ENCODE assay signal across 9 cellular contexts in genomic region chr10:98045785-98046389, GRCh38. TPM values are rescaled to one million over a fixed set of nuclear protein-coding genes. Genes with fewer than 3 reads are reported as not detected.
DNase-seq lines count a peak whose midpoint lies in the region; ATAC-seq and TF ChIP-seq lines count a peak whose summit lies in the region.
"Had no signal": no experiment of that assay in that cellular context is flagged by ENCODE, and none has a peak within 500 bp of the region (broad histone marks: within the 10 kb centered on the region; RNA-seq: fewer than 3 reads in every experiment).

No MANE protein-coding gene starts in this region.

- no peaks in the 10 kb centered on the region for H3K9me3 ChIP-seq in Loucy (ENCODE audit: insufficient read depth, low read depth, low read length)
- H3K9me3 ChIP-seq in SK-N-SH = no peaks in the 10 kb centered on the region
- H3K9me3 ChIP-seq in cardiac muscle cell (ENCODE audit: low read depth) = no peaks in the 10 kb centered on the region

- CTCF ChIA-PET in AG04449 (lab: Yijun Ruan, JAX) = interaction anchor here (0.6 to 8.9 kb wide), 26 partner anchors 10 to 417 kb away, joined by 3 to 157 read pairs (median 3); no protein-coding TSS in a partner anchor
- CTCF ChIA-PET in SK-N-SH (lab: Yijun Ruan, JAX) = interaction anchor here (0.5 to 9.7 kb wide), 46 partner anchors 9 to 1057 kb away, joined by 3 to 319 read pairs (median 4); partner anchors contain the start of genes CRTAC1, R3HCC1L and SFRP5

- no peaks in the 10 kb centered on the region for H3K36me3 ChIP-seq in Loucy (ENCODE audit: insufficient read depth, low read length)
- H3K36me3 ChIP-seq in SK-N-SH (replicated peaks in 1 of 2; ENCODE audit: control insufficient read depth in 1 of 2, insufficient read depth in 2 of 2, low read length in 1 of 2) = no peaks in the 10 kb centered on the region
- no peaks in the 10 kb centered on the region for H3K36me3 ChIP-seq in cardiac muscle cell

- H3K9ac ChIP-seq in Loucy (ENCODE audit: low read depth, low read length, poor library complexity, severe bottlenecking) (no peak overlapping the region), SK-N-SH (no peak overlapping the region)

- no peaks in the 10 kb centered on the region for H3K9me3 Mint-ChIP-seq in activated naive CD4-positive, alpha-beta T cell treated with anti-CD3 and anti-CD28 coated beads, Interleukin-2, amount 50 U/mL, for 72 hours

- H3K4me3 ChIP-seq in AG04449 (ENCODE audit: low read depth, low read length) (no peak overlapping the region), Loucy (ENCODE audit: low read length, poor library complexity, severe bottlenecking) (no peak overlapping the region), SK-N-SH (ENCODE audit: low read depth in 2 of 2, low read length in 1 of 2) (no peak overlapping the region; a peak in 1 of 4 replicates), cardiac muscle cell (no peak overlapping the region)
- H3K4me3 ChIP-seq: skin epidermis had no signal

- no peak for TF ChIP-seq EP300 in SK-N-SH (IDR thresholded peaks at IDR 0.05; ENCODE audit: borderline replicate concordance in 1 of 2, low read depth in 1 of 2, low read length in 1 of 2)

- H3K4me1 ChIP-seq in Loucy (ENCODE audit: insufficient read depth, low read length, poor library complexity, severe bottlenecking) (no peaks in the 10 kb centered on the region), SK-N-SH (ENCODE audit: control insufficient read depth in 1 of 2, insufficient read depth in 2 of 2, low read depth in 1 of 2, low read length in 1 of 2) (peaks cover 0 to 2% of the 10 kb centered on the region in 2 experiments; a peak in 1 of 4 replicates), cardiac muscle cell (ENCODE audit: low read depth) (no peaks in the 10 kb centered on the region)

- ATAC-seq in GM18867 (IDR thresholded peaks at IDR 0.05; ENCODE audit: unreplicated experiment) = peak; percentile 74
- ATAC-seq in activated naive CD4-positive, alpha-beta T cell treated with anti-CD3 and anti-CD28 coated beads, Interleukin-2, amount 50 U/mL, for 72 hours = peak; percentile 70 to 74

- no peaks in the 10 kb centered on the region for H3K79me2 ChIP-seq in Loucy (ENCODE audit: insufficient read depth, low read length)
- H3K79me2 ChIP-seq in SK-N-SH (ENCODE audit: insufficient read depth) = no peaks in the 10 kb centered on the region

- TF ChIP-seq CTCF in AG04449 (IDR thresholded peaks at IDR 0.05; ENCODE audit: insufficient read depth, low read length, missing control alignments) (peak; percentile 75), Loucy (conservative IDR thresholded peaks at IDR 0.05; ENCODE audit: low read length) (peak; percentile 92), SK-N-SH (IDR thresholded peaks at IDR 0.05) (peak; percentile 91), cardiac muscle cell (IDR thresholded peaks at IDR 0.05; ENCODE audit: low read depth, low read length) (peak; percentile 93)

- H3K4me2 ChIP-seq in Loucy (ENCODE audit: low read depth, low read length, poor library complexity, severe bottlenecking) (no peak overlapping the region), SK-N-SH (no peak overlapping the region)

- H3K9me2 ChIP-seq in Loucy (replicated peaks; ENCODE audit: low read depth, low read length) (no peaks in the 10 kb centered on the region), SK-N-SH (no peaks in the 10 kb centered on the region)

- WGBS in SK-N-SH (ENCODE audit: low lambda C conversion rate) = 17% methylated on average over 6 of the region's 6 CpGs

- DNase-seq in AG04449 (ENCODE audit: low read depth, low spot score) = no peak
- DNase-seq in SK-N-SH = peak; percentile 72
- peak in 1 of 2 donors; percentile 69 for DNase-seq in activated naive CD4-positive, alpha-beta T cell treated with anti-CD3 and anti-CD28 coated beads, Interleukin-2, amount 50 U/mL, for 72 hours (ENCODE audit: low spot score in 2 of 2)
- peak; percentile 62 to 85 for DNase-seq in cardiac muscle cell (ENCODE audit: low read depth in 1 of 2, low spot score in 1 of 2)
- DNase-seq in renal cortical epithelial cell (ENCODE audit: low read depth) = peak; percentile 62
- no peak for DNase-seq in cortex of kidney (lab: John Stamatoyannopoulos, UW)

- H2AFZ ChIP-seq in Loucy (ENCODE audit: low read length) (no peak overlapping the region), SK-N-SH (ENCODE audit: low read depth) (no peak overlapping the region)

- POLR2A ChIA-PET in AG04449 (lab: Yijun Ruan, JAX) = no interaction called here
- POLR2A ChIA-PET in SK-N-SH (lab: Yijun Ruan, JAX) = no interaction called here

- H3K36me3 Mint-ChIP-seq in activated naive CD4-positive, alpha-beta T cell treated with anti-CD3 and anti-CD28 coated beads, Interleukin-2, amount 50 U/mL, for 72 hours = no peaks in the 10 kb centered on the region

- no peaks in the 10 kb centered on the region for H3K27me3 ChIP-seq in Loucy (ENCODE audit: insufficient read depth, low read length, poor library complexity, severe bottlenecking)
- H3K27me3 ChIP-seq in SK-N-SH (ENCODE audit: insufficient read depth) = peaks cover 5% of the 10 kb centered on the region; the same call in 1 of the 2 replicates
- H3K27me3 ChIP-seq in cardiac muscle cell = peaks cover 19% of the 10 kb centered on the region

- no peak overlapping the region for H3K27ac Mint-ChIP-seq in activated naive CD4-positive, alpha-beta T cell treated with anti-CD3 and anti-CD28 coated beads, Interleukin-2, amount 50 U/mL, for 72 hours

- H3F3A ChIP-seq in Loucy (ENCODE audit: low read depth) (no peaks in the 10 kb centered on the region), SK-N-SH (replicated peaks; ENCODE audit: insufficient read depth) (no peaks in the 10 kb centered on the region)

- H3K27ac ChIP-seq in SK-N-SH (ENCODE audit: low read depth in 2 of 2, low read length in 1 of 2) = no peak overlapping the region
- H3K27ac ChIP-seq in cardiac muscle cell = no peak overlapping the region
- H3K27ac ChIP-seq: skin epidermis had no signal

- peak; percentile 66 for TF ChIP-seq RAD21 in SK-N-SH (IDR thresholded peaks at IDR 0.05; ENCODE audit: low read length)

- H4K20me1 ChIP-seq in Loucy (ENCODE audit: insufficient read depth, low read length, poor library complexity, severe bottlenecking) = no peaks in the 10 kb centered on the region
- no peaks in the 10 kb centered on the region for H4K20me1 ChIP-seq in SK-N-SH (ENCODE audit: insufficient read depth)

TF ChIP-seq in SK-N-SH, 30 proteins besides CTCF, POLR2A, EP300 and RAD21:
- TF ChIP-seq SIN3A (IDR thresholded peaks at IDR 0.05; ENCODE audit: borderline replicate concordance, low read depth, low read length) = no peak
- TF ChIP-seq, protein P1, sequence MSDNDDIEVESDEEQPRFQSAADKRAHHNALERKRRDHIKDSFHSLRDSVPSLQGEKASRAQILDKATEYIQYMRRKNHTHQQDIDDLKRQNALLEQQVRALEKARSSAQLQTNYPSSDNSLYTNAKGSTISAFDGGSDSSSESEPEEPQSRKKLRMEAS (IDR thresholded peaks at IDR 0.05; ENCODE audit: low read depth) = no peak
- no peak for TF ChIP-seq GABPA (IDR thresholded peaks at IDR 0.05; ENCODE audit: low read depth)
- peak; percentile 71 for TF ChIP-seq SMC3 (IDR thresholded peaks at IDR 0.05; ENCODE audit: low read depth, low read length)

RNA-seq across cellular contexts. Expression of gene CRTAC1, which starts 15.5 kb away (rescaled TPM):
- polyA plus RNA-seq in SK-N-SH (2012; rRNA removed) (0.05 and 0.18 TPM in 2 replicates), cardiac muscle cell (0.96 and 8.0 TPM in 2 replicates)
- 0.13 and 0.26 TPM in 2 replicates for polyA plus RNA-seq in SK-N-SH (2012; cell fraction: cytosol; rRNA removed)
- polyA plus RNA-seq in SK-N-SH (2012; cell fraction: nucleus; rRNA removed) = 0.37 and 0.40 TPM in 2 replicates
- total RNA-seq in activated naive CD4-positive, alpha-beta T cell treated with anti-CD3 and anti-CD28 coated beads, Interleukin-2, amount 50 U/mL, for 72 hours = not detected
- total RNA-seq in cardiac muscle cell (0.30 and 3.1 TPM in 2 replicates), renal cortical epithelial cell (0.17 and 23.9 TPM in 2 replicates)

Comparison
In these comparisons a context has a peak if more than half of its experiments do, and no peak if none do; other contexts are left out.
1. DNase-seq: peak in SK-N-SH (single experiment), cardiac muscle cell (2 of 2) and renal cortical epithelial cell (single experiment); none in AG04449 (single experiment) and cortex of kidney (single experiment).
2. Peak in every context shown above with its lines, with median percentiles within 50 percentile points of each other: CTCF ChIP-seq.